ENCODE assay signal across 8 cellular contexts in genomic region chr3:49339593-49339946, GRCh38. TPM values are rescaled to one million over a fixed set of nuclear protein-coding genes. Genes with fewer than 3 reads are reported as not detected.
DNase-seq lines count a peak whose midpoint lies in the region; ATAC-seq and TF ChIP-seq lines count a peak whose summit lies in the region.

No MANE protein-coding gene starts in this region.

- TF ChIP-seq CTCF in fibroblast of the aortic adventitia (IDR thresholded peaks at IDR 0.05; ENCODE audit: insufficient read depth, low read length) = no peak
- TF ChIP-seq CTCF in omental fat pad (IDR thresholded peaks at IDR 0.05) = no peak

- ATAC-seq in GM19372 (IDR thresholded peaks at IDR 0.05; ENCODE audit: low read depth, unreplicated experiment) (peak; percentile 4), HG03460 (IDR thresholded peaks at IDR 0.05; ENCODE audit: unreplicated experiment) (peak; percentile 4), omental fat pad (ENCODE audit: low FRiP score) (peak; percentile 54), GM19397 (IDR thresholded peaks at IDR 0.05; ENCODE audit: unreplicated experiment) (no peak)

- H3K4me3 ChIP-seq in fibroblast of the aortic adventitia (ENCODE audit: low read depth, low read length) = peak overlapping the region; percentile 90

- peak; percentile 17 for DNase-seq in activated T-cell treated with anti-CD3 and anti-CD28 coated beads for 4 hours
- no peak for DNase-seq in fibroblast of the aortic adventitia (ENCODE audit: low read depth)
- no peak for DNase-seq in omental fat pad (ENCODE audit: low spot score)
- DNase-seq in islet precursor cell = no peak
- DNase-seq in ecto neural progenitor cell (ENCODE audit: low spot score) = no peak

RNA-seq across cellular contexts. Expression of gene USP4, which starts 0.3 kb away (rescaled TPM):
- 23.0 and 28.9 TPM in 2 replicates for total RNA-seq in fibroblast of the aortic adventitia (ENCODE audit: low replicate concordance)
- 10 to 100 TPM; 17.3 to 43.3 (median 34.6) TPM for total RNA-seq in omental fat pad

RNA-seq across cellular contexts. Expression of gene GPX1, which starts 18.6 kb away (rescaled TPM):
- total RNA-seq in fibroblast of the aortic adventitia (ENCODE audit: low replicate concordance) = 167 and 295 TPM in 2 replicates
- total RNA-seq in omental fat pad = 100 to 1,000 TPM; 318 to 730 (median 464) TPM
